Comparison of ENCODE assay signal across 8 cellular contexts in the genomic region with DNA sequence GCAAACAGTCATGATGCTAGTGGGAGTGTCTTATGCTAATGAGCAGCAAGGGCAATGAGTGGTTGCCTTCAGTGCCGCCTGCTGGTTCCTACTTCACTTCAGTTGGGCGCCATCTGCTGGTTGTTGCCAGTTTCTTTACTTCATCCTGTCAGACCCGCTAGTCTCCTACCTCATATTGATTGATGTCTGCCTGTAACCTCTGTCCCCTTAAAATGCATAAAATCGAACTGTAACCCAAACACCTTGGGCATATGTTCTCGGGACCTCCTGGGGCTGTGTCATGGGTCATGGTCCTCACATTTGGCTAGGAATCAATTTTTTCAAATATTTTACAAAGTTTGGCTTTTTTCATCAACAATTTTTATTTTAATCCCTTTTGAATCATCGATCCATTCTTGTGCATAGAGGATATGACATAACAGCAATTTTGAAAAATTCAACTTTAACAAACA.
DNase-seq lines count a peak whose midpoint lies in the region; ATAC-seq, FAIRE-seq and TF ChIP-seq lines count a peak whose summit lies in the region.

No MANE protein-coding gene starts in this region.

- H3K27me3 Mint-ChIP-seq in type B pancreatic cell: peaks cover 12% of the 10 kb centered on the region

- H3K27me3 ChIP-seq in NT2/D1 (ENCODE audit: insufficient read depth, insufficient read length): no peaks in the 10 kb centered on the region
- H3K27me3 ChIP-seq in fibroblast of lung (ENCODE audit: control insufficient read depth, insufficient read depth, low read length): no peaks in the 10 kb centered on the region
- peaks cover 0 to 4% (median 0%) of the 10 kb centered on the region in 4 donors for H3K27me3 ChIP-seq in pancreas

- intact Hi-C loops in pancreas (cut with DNase I): no loop called here

- H3K4me3 ChIP-seq in NT2/D1 (ENCODE audit: insufficient read length, low read depth) (no peak overlapping the region), fibroblast of lung (replicated peaks in 1 of 4; ENCODE audit: control extremely low read depth in 1 of 4, insufficient read depth in 1 of 4, low read depth in 3 of 4, low read length in 4 of 4) (no peak overlapping the region), pancreas (no peak overlapping the region)

- no peak overlapping the region for H3K27ac Mint-ChIP-seq in type B pancreatic cell

- TF ChIP-seq CTCF in fibroblast of lung (conservative IDR thresholded peaks at IDR 0.05 in 1 of 2, IDR thresholded peaks at IDR 0.05 in 1 of 2; ENCODE audit: low read depth in 1 of 2, low read length in 2 of 2) (peak; percentile 51 to 68), pancreas (IDR thresholded peaks at IDR 0.05) (peak; percentile 30 to 69 (median 51)), type B pancreatic cell (conservative IDR thresholded peaks at IDR 0.05) (peak; percentile 75)

- no peaks in the 10 kb centered on the region for H4K20me1 ChIP-seq in fibroblast of lung (ENCODE audit: control insufficient read depth, extremely low read depth, insufficient read depth, low read length)

- no peaks in the 10 kb centered on the region for H3K9me3 ChIP-seq in NT2/D1 (ENCODE audit: insufficient read depth, low read length)
- no peaks in the 10 kb centered on the region for H3K9me3 ChIP-seq in fibroblast of lung (ENCODE audit: control insufficient read depth, insufficient read depth, low read depth, low read length)
- H3K9me3 ChIP-seq in pancreas: no peaks in the 10 kb centered on the region

- no peaks in the 10 kb centered on the region for H3K79me2 ChIP-seq in fibroblast of lung (ENCODE audit: control insufficient read depth, insufficient read depth, low read length)

- H3K4me1 ChIP-seq in NT2/D1 (ENCODE audit: insufficient read depth, insufficient read length) (no peaks in the 10 kb centered on the region), fibroblast of lung (ENCODE audit: control insufficient read depth, extremely low read depth, insufficient read depth, low read length) (no peaks in the 10 kb centered on the region), pancreas (no peaks in the 10 kb centered on the region)

- 13 to 21% methylated on average over 6 of the region's 6 CpGs for WGBS in pancreas, 2 donors

- no peak overlapping the region for H2AFZ ChIP-seq in fibroblast of lung (ENCODE audit: low read length)

- no peak overlapping the region for H3K4me3 Mint-ChIP-seq in type B pancreatic cell

- ATAC-seq in GM19463 (IDR thresholded peaks at IDR 0.05; ENCODE audit: unreplicated experiment) (peak; percentile 99), HG03520 (IDR thresholded peaks at IDR 0.05; ENCODE audit: unreplicated experiment) (peak; percentile 98), pancreas (peak; percentile 73 to 93 (median 88))

- H3K27ac ChIP-seq in fibroblast of lung (ENCODE audit: insufficient read depth, low read length): no peak overlapping the region
- H3K27ac ChIP-seq in pancreas: no peak overlapping the region

- no peak for FAIRE-seq in pancreas (lab: Jason Lieb, UNC)

- H3K36me3 Mint-ChIP-seq in type B pancreatic cell: no peaks in the 10 kb centered on the region

- H3K9me3 Mint-ChIP-seq in type B pancreatic cell: no peaks in the 10 kb centered on the region

- DNase-seq in DMS 273 treated with DMSO at 0.1 percent for 48 hours (lab: John Stamatoyannopoulos, UW) (peak; percentile 92), NT2/D1 (ENCODE audit: low read depth, low spot score) (peak; percentile 91), fibroblast of lung (ENCODE audit: low read depth in 2 of 2) (peak; percentile 69 to 73), pancreas (peak; percentile 49 to 77 (median 66)), type B pancreatic cell (ENCODE audit: extremely low spot score, unreplicated experiment) (no peak)
- peak; percentile 58 for DNase-seq in activated CD8-positive, alpha-beta memory T cell treated with anti-CD3 and anti-CD28 coated beads, Interleukin-2, amount 50 U/mL, for 1 hour (ENCODE audit: extremely low read depth)

- H3K4me1 Mint-ChIP-seq in type B pancreatic cell (ENCODE audit: unreplicated experiment): no peaks in the 10 kb centered on the region

- H3K4me2 ChIP-seq in fibroblast of lung (ENCODE audit: extremely low read depth, insufficient read depth, low read length): no peak overlapping the region

- no peak overlapping the region for H3K9ac ChIP-seq in NT2/D1 (ENCODE audit: insufficient read length, low read depth)
- no peak overlapping the region for H3K9ac ChIP-seq in fibroblast of lung (ENCODE audit: insufficient read depth, low read length)

- H3K36me3 ChIP-seq in NT2/D1 (ENCODE audit: insufficient read depth, insufficient read length, low read length) (no peaks in the 10 kb centered on the region), fibroblast of lung (ENCODE audit: control insufficient read depth, insufficient read depth, low read length) (no peaks in the 10 kb centered on the region), pancreas (no peaks in the 10 kb centered on the region)
